In the genomic region with DNA sequence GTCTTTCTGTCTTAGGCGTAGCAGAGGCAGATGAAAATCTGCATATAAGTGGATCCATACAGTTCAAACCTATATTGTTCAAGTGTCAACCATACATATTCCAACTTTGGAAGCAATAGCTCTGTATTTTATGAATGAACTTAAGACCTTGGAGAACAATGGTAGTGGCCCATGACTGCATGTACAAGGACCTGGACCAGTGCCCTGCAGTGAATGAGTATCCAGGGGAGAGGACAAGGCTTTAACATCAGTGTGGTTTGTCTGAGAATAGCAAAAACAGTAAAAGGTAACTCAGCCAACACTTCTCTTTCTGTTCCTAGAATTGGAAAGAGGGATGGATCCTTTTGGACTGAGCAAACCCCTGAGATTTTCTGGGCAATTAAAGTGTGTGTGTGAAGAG, we compare ENCODE assay signal across 14 cellular contexts.
DNase-seq lines count a peak whose midpoint lies in the region; ATAC-seq lines count a peak whose summit lies in the region.
"Had no signal": no experiment of that assay in that cellular context is flagged by ENCODE, and none has a peak within 500 bp of the region (broad histone marks: within the 10 kb centered on the region; RNA-seq: fewer than 3 reads in every experiment).

No MANE protein-coding gene starts in this region.

- DNase-seq in iPS-NIHi11 (ENCODE audit: low spot score) (no peak), A172 (ENCODE audit: low spot score) (no peak), HK-2 (ENCODE audit: unreplicated experiment) (no peak)
- no peak for DNase-seq in activated T-cell treated with anti-CD3 and anti-CD28 coated beads, Interleukin-2, amount 50 U/mL, for 1 hour
- DNase-seq: activated naive CD8-positive, alpha-beta T cell treated with anti-CD3 and anti-CD28 coated beads, Interleukin-2, amount 10 ng/mL, durations not matched to agents 7 days and 5 days; DND-41; endodermal cell; NCI-H1105; SHP77; trophoblast cell had no signal

- ATAC-seq in GM19328 (IDR thresholded peaks at IDR 0.05; ENCODE audit: unreplicated experiment) (peak; percentile 12), GM21825 (IDR thresholded peaks at IDR 0.05; ENCODE audit: unreplicated experiment) (peak; percentile 26), HG03159 (IDR thresholded peaks at IDR 0.05; ENCODE audit: unreplicated experiment) (peak; percentile 25)
- ATAC-seq: natural killer cell treated with Interleukin-12 subunit alpha and Interleukin-12 subunit beta and Interleukin-15 and Interleukin-18, amount 100 ng/mL, for 72 hours had no signal
